8 cellular contexts compared by ENCODE assay signal in genomic region chr5:80082731-80083114, GRCh38. TPM values are rescaled to one million over a fixed set of nuclear protein-coding genes. Genes with fewer than 3 reads are reported as not detected.
DNase-seq lines count a peak whose midpoint lies in the region; ATAC-seq, FAIRE-seq and TF ChIP-seq lines count a peak whose summit lies in the region.

No MANE protein-coding gene starts in this region.

- no peaks in the 10 kb centered on the region; the same call in 1 of the 2 replicates for H3F3A ChIP-seq in PC-9 (ENCODE audit: insufficient read depth, low read depth)

- no peaks in the 10 kb centered on the region for H4K20me1 ChIP-seq in PC-9 (ENCODE audit: insufficient read depth)

- H3K27ac Mint-ChIP-seq in CD4-positive, alpha-beta T cell: peak overlapping the region; percentile 71
- peak overlapping the region; percentile 83 for H3K27ac Mint-ChIP-seq in activated naive CD8-positive, alpha-beta T cell treated with anti-CD3 and anti-CD28 coated beads for 36 hours

- FAIRE-seq in HTR-8/SVneo (lab: Jason Lieb, UNC): no peak

- BruUV-seq in PC-9 (replicated peaks; lab: Mats Ljungman, UMichigan): no TSS peak

- H3K9me2 ChIP-seq in PC-9 (ENCODE audit: insufficient read depth): no peaks in the 10 kb centered on the region

- peaks cover 29% of the 10 kb centered on the region for H3K36me3 Mint-ChIP-seq in CD4-positive, alpha-beta T cell (ENCODE audit: low read depth)
- no peaks in the 10 kb centered on the region for H3K36me3 Mint-ChIP-seq in activated naive CD8-positive, alpha-beta T cell treated with anti-CD3 and anti-CD28 coated beads for 36 hours

- peak in 6 of 10 experiments; percentile 25 to 56 (median 40) for DNase-seq in CD4-positive, alpha-beta T cell
- DNase-seq in HTR-8/SVneo (ENCODE audit: insufficient read length, low spot score) (peak; percentile 33), PC-9 (peak; percentile 44 to 72), Right ventricle myocardium superior (peak; percentile 83), posterior vena cava (ENCODE audit: low spot score) (peak; percentile 90)
- DNase-seq in activated naive CD8-positive, alpha-beta T cell treated with anti-CD3 and anti-CD28 coated beads for 36 hours: peak; percentile 61

- no peaks in the 10 kb centered on the region for H3K36me3 ChIP-seq in PC-9 (ENCODE audit: low read depth)

- H3K4me3 ChIP-seq in PC-9: peak overlapping the region; percentile 53; the same call in 1 of the 2 replicates

- no peaks in the 10 kb centered on the region for H3K9me3 Mint-ChIP-seq in CD4-positive, alpha-beta T cell
- no peaks in the 10 kb centered on the region for H3K9me3 Mint-ChIP-seq in activated naive CD8-positive, alpha-beta T cell treated with anti-CD3 and anti-CD28 coated beads for 36 hours

- ATAC-seq in CD4-positive, alpha-beta T cell (ENCODE audit: poor library complexity): peak; percentile 65
- ATAC-seq in Right ventricle myocardium superior (ENCODE audit: poor library complexity) (peak; percentile 93), HG02763 (IDR thresholded peaks at IDR 0.05; ENCODE audit: unreplicated experiment) (no peak), GM18907 (IDR thresholded peaks at IDR 0.05; ENCODE audit: unreplicated experiment) (no peak)

- H3K4me2 ChIP-seq in PC-9: peak overlapping the region; percentile 88

- H3K9me3 ChIP-seq in CD4-positive, alpha-beta T cell (ENCODE audit: control insufficient read depth, low read length): no peaks in the 10 kb centered on the region
- H3K9me3 ChIP-seq in PC-9 (ENCODE audit: insufficient read depth, low read depth): no peaks in the 10 kb centered on the region

- no peaks in the 10 kb centered on the region for H3K27me3 ChIP-seq in CD4-positive, alpha-beta T cell (ENCODE audit: control insufficient read depth, insufficient read depth, low read length)
- no peaks in the 10 kb centered on the region for H3K27me3 ChIP-seq in PC-9 (ENCODE audit: insufficient read depth, low read depth)

- peak overlapping the region; percentile 89 for H3K4me3 Mint-ChIP-seq in CD4-positive, alpha-beta T cell
- H3K4me3 Mint-ChIP-seq in activated naive CD8-positive, alpha-beta T cell treated with anti-CD3 and anti-CD28 coated beads for 36 hours: peak overlapping the region; percentile 71

- CTCF ChIA-PET in CD4-positive, alpha-beta T cell (lab: Charles Lee): interaction anchor here (0.7 to 2.5 kb wide), 9 partner anchors 9 to 225 kb away, joined by 3 to 20 read pairs (median 7); no protein-coding TSS in a partner anchor
- CTCF ChIA-PET in PC-9 (lab: Charles Lee): interaction anchor here (0.5 to 2.2 kb wide), 9 partner anchors 108 to 949 kb away, joined by 3 to 10 read pairs (median 4); no protein-coding TSS in a partner anchor

- intact Hi-C loops in CD4-positive, alpha-beta T cell (cut with DNase I, micrococcal nuclease): loop anchor here (1.0 to 10.0 kb wide), 7 partner anchors 157 to 380 kb away; partner anchors contain the start of gene ZFYVE16 (in 1 of the 2)
- intact Hi-C loops in PC-9 (cut with micrococcal nuclease; ENCODE audit: unreplicated experiment) (loop anchor here (1.0 to 2.0 kb wide), 7 partner anchors 91 to 1061 kb away; partner anchors contain the start of gene MTX3), Right ventricle myocardium superior (cut with DNase I) (loop anchor here (10.0 kb wide), 1 partner anchor 228 kb away; no protein-coding TSS in a partner anchor), posterior vena cava (cut with DNase I) (no loop called here)

- H3K27ac ChIP-seq in CD4-positive, alpha-beta T cell (ENCODE audit: low read depth, low read length): no peak overlapping the region
- no peak overlapping the region for H3K27ac ChIP-seq in PC-9

- H3K4me1 ChIP-seq in PC-9 (replicated peaks; ENCODE audit: insufficient read depth): peaks cover 7% of the 10 kb centered on the region; the same call in 1 of the 2 replicates

- POLR2A ChIA-PET in CD4-positive, alpha-beta T cell (lab: Charles Lee): interaction anchor here (1.2 to 1.6 kb wide), 2 partner anchors 172 to 204 kb away, joined by 3 to 9 read pairs; partner anchors contain the start of gene SERINC5
- POLR2A ChIA-PET in PC-9 (lab: Charles Lee; ENCODE audit: unreplicated experiment): no interaction called here

- peak; percentile 82 for TF ChIP-seq CTCF in CD4-positive, alpha-beta T cell (IDR thresholded peaks at IDR 0.05)
- peak; percentile 95 for TF ChIP-seq CTCF in PC-9 (conservative IDR thresholded peaks at IDR 0.05)

- H3K4me1 Mint-ChIP-seq in CD4-positive, alpha-beta T cell (ENCODE audit: low read depth): peaks cover 16% of the 10 kb centered on the region
- H3K4me1 Mint-ChIP-seq in activated naive CD8-positive, alpha-beta T cell treated with anti-CD3 and anti-CD28 coated beads for 36 hours: peaks cover 6% of the 10 kb centered on the region

- H3K79me2 ChIP-seq in PC-9 (ENCODE audit: low read depth): no peaks in the 10 kb centered on the region

- peak overlapping the region; percentile 78 for H2AFZ ChIP-seq in PC-9

- no peaks in the 10 kb centered on the region for H3K27me3 Mint-ChIP-seq in CD4-positive, alpha-beta T cell
- H3K27me3 Mint-ChIP-seq in activated naive CD8-positive, alpha-beta T cell treated with anti-CD3 and anti-CD28 coated beads for 36 hours: no peaks in the 10 kb centered on the region

RNA-seq across cellular contexts. Expression of gene THBS4, which starts 47.6 kb away (rescaled TPM):
- total RNA-seq in CD4-positive, alpha-beta T cell: under 1 TPM; 0.47 to 0.85 TPM
- 6.6 and 8.1 TPM in 2 replicates for total RNA-seq in PC-9 (2021)
- total RNA-seq in activated naive CD8-positive, alpha-beta T cell treated with anti-CD3 and anti-CD28 coated beads for 36 hours: under 1 TPM; 0.41 to 0.76 TPM
- 24.6 TPM for total RNA-seq in Right ventricle myocardium superior
- 10 to 100 TPM; 58.2 to 80.2 TPM for total RNA-seq in posterior vena cava

Comparison
In these comparisons a context has a peak if more than half of its experiments do, and no peak if none do; other contexts are left out.
1. ATAC-seq: peak in CD4-positive, alpha-beta T cell (single experiment) and Right ventricle myocardium superior (single experiment); none in HG02763 (single experiment) and GM18907 (single experiment).
2. DNase-seq: peak in every context shown above with its lines; median percentile 90 in posterior vena cava; 83 in Right ventricle myocardium superior; 61 in activated naive CD8-positive, alpha-beta T cell treated with anti-CD3 and anti-CD28 coated beads for 36 hours; 58 in PC-9; 40 in CD4-positive, alpha-beta T cell; 33 in HTR-8/SVneo.
3. intact Hi-C loops: an anchor here in CD4-positive, alpha-beta T cell (1.0 to 10.0 kb wide), PC-9 (1.0 to 2.0 kb wide) and Right ventricle myocardium superior (10.0 kb wide); none called in posterior vena cava.